Comparison of ENCODE assay signal across 8 cellular contexts in genomic region chr12:8241917-8242622, GRCh38. TPM values are rescaled to one million over a fixed set of nuclear protein-coding genes. Genes with fewer than 3 reads are reported as not detected.
A peak's percentile ranks its signal among the peaks of the same experiment; 100 is the strongest.
DNase-seq lines count a peak whose midpoint lies in the region; ATAC-seq and TF ChIP-seq lines count a peak whose summit lies in the region.
"Not testable (repeated sequence)": the region's sequence is repeated elsewhere in the genome, so short reads cannot be mapped to it uniquely, and the experiment has no call there.

No MANE protein-coding gene starts in this region.

- peak overlapping the region; percentile 60 for H3K9ac ChIP-seq in IMR-90 (ENCODE audit: low read depth, low read length)

- peak overlapping the region; percentile 22 to 96 (median 79) for H3K27ac Mint-ChIP-seq in CD4-positive, alpha-beta memory T cell
- H3K27ac Mint-ChIP-seq in central memory CD8-positive, alpha-beta T cell (ENCODE audit: low read depth): peak overlapping the region; percentile 84
- peak overlapping the region in 2 of 3 experiments; percentile 26 to 91 for H3K27ac Mint-ChIP-seq in nephron

- intact Hi-C loops in CD4-positive, alpha-beta memory T cell (cut with micrococcal nuclease): loop anchor here (2.0 to 10.0 kb wide), 2 partner anchors 215 to 1973 kb away; partner anchors contain the start of gene GABARAPL1
- intact Hi-C loops in IMR-90 (cut with micrococcal nuclease); Panc1 (cut with micrococcal nuclease; ENCODE audit: unreplicated experiment); right cardiac atrium (cut with DNase I): not testable (repeated sequence)

- H3K27ac ChIP-seq in CD4-positive, alpha-beta memory T cell (ENCODE audit: low read depth, low read length): peak overlapping the region; percentile 47
- H3K27ac ChIP-seq in IMR-90 (ENCODE audit: insufficient read depth, low read length): peak overlapping the region; percentile 99
- not testable (repeated sequence) for H3K27ac ChIP-seq in Panc1 (ENCODE audit: low read length); right cardiac atrium (ENCODE audit: low read length)

- 0% methylated on average over 7 of the region's 20 CpGs; no CpG with 5 or more reads in 1 of the 2 experiments for WGBS in IMR-90 (ENCODE audit: extremely low coverage in 2 of 2, insufficient read length in 1 of 2), 2 experiments
- WGBS in right cardiac atrium: 9% methylated on average over 19 of the region's 20 CpGs

- peak overlapping the region; percentile 98 for H2BK5ac ChIP-seq in IMR-90 (ENCODE audit: low read depth, low read length, poor library complexity, severe bottlenecking)

- H4K5ac ChIP-seq in IMR-90 (ENCODE audit: low read depth, low read length): peak overlapping the region; percentile 80

- peaks cover 6 to 32% (median 8%) of the 10 kb centered on the region in 4 donors for H3K4me1 Mint-ChIP-seq in CD4-positive, alpha-beta memory T cell
- peaks cover 12% of the 10 kb centered on the region for H3K4me1 Mint-ChIP-seq in central memory CD8-positive, alpha-beta T cell
- peaks cover 10% of the 10 kb centered on the region for H3K4me1 Mint-ChIP-seq in nephron

- H3K9me3 Mint-ChIP-seq in CD4-positive, alpha-beta memory T cell; central memory CD8-positive, alpha-beta T cell; nephron: not testable (repeated sequence)

- not testable (repeated sequence) for H3K36me3 Mint-ChIP-seq in CD4-positive, alpha-beta memory T cell; nephron (ENCODE audit: low read depth)
- peaks cover 14% of the 10 kb centered on the region for H3K36me3 Mint-ChIP-seq in central memory CD8-positive, alpha-beta T cell (ENCODE audit: insufficient read depth)

- TF ChIP-seq CTCF in IMR-90 (conservative IDR thresholded peaks at IDR 0.05; ENCODE audit: low read depth, low read length); Panc1 (IDR thresholded peaks at IDR 0.05); nephron (IDR thresholded peaks at IDR 0.05; ENCODE audit: unreplicated experiment in 3 of 3): not testable (repeated sequence)

- H2BK15ac ChIP-seq in IMR-90 (ENCODE audit: low read depth, low read length): peak overlapping the region; percentile 2; the same call in 1 of the 3 replicates

- H3K27me3 Mint-ChIP-seq in CD4-positive, alpha-beta memory T cell; central memory CD8-positive, alpha-beta T cell; nephron (ENCODE audit: low read depth): not testable (repeated sequence)

- peak overlapping the region; percentile 38 for H2BK20ac ChIP-seq in IMR-90 (ENCODE audit: low read depth, low read length)

- H3K56ac ChIP-seq in IMR-90 (ENCODE audit: extremely low read depth, insufficient read depth, low read length): peak overlapping the region; percentile 76

- TF ChIP-seq POLR2A in IMR-90 (IDR thresholded peaks at IDR 0.05; ENCODE audit: low read depth, low read length): not testable (repeated sequence)

- BruUV-seq in IMR-90 (replicated peaks; lab: Mats Ljungman, UMichigan); Panc1 (replicated peaks; lab: Mats Ljungman, UMichigan): not testable (repeated sequence)

- in situ Hi-C loops in IMR-90 (cut with MboI; ENCODE audit: low sequenced_read_pairs); Panc1 (cut with HindIII; ENCODE audit: low pct_unique_long_range_greater_than_20kb, low sequenced_read_pairs): not testable (repeated sequence)

- not testable (repeated sequence) for H3K9me3 ChIP-seq in CD4-positive, alpha-beta memory T cell (ENCODE audit: control insufficient read depth in 1 of 2, low read length in 2 of 2); IMR-90 (ENCODE audit: control insufficient read depth, insufficient read depth, low read length); Panc1 (ENCODE audit: control insufficient read depth, insufficient read depth, low read depth, low read length); right cardiac atrium (ENCODE audit: control insufficient read depth, low read length)

- POLR2A ChIA-PET in CD4-positive, alpha-beta memory T cell (lab: Charles Lee; ENCODE audit: partially characterized antibody): interaction anchor here (1.6 kb wide), 1 partner anchor 215 kb away, joined by 7 read pairs; no protein-coding TSS in a partner anchor
- POLR2A ChIA-PET in IMR-90 (lab: Charles Lee; ENCODE audit: unreplicated experiment); Panc1 (lab: Charles Lee): not testable (repeated sequence)

- not testable (repeated sequence) for H3K27me3 ChIP-seq in CD4-positive, alpha-beta memory T cell (ENCODE audit: insufficient read depth, low read length); IMR-90 (ENCODE audit: control insufficient read depth, insufficient read depth, low read length); Panc1 (ENCODE audit: control insufficient read depth, insufficient read depth, low read length); right cardiac atrium (ENCODE audit: control insufficient read depth, insufficient read depth)

- H3K4me1 ChIP-seq in CD4-positive, alpha-beta memory T cell (ENCODE audit: insufficient read depth, low read length); IMR-90 (ENCODE audit: control insufficient read depth, insufficient read depth, low read length); Panc1 (ENCODE audit: control insufficient read depth, insufficient read depth, low read length); right cardiac atrium (ENCODE audit: control insufficient read depth, insufficient read depth, low read length): not testable (repeated sequence)

- not testable (repeated sequence) for H4K20me1 ChIP-seq in IMR-90 (ENCODE audit: insufficient read depth, low read length)

- not testable (repeated sequence) for TF ChIP-seq RAD21 in IMR-90 (IDR thresholded peaks at IDR 0.05; ENCODE audit: low read length)

- peak overlapping the region; percentile 42 to 54 for H3K4me3 ChIP-seq in CD4-positive, alpha-beta memory T cell (ENCODE audit: low read length in 2 of 2)
- H3K4me3 ChIP-seq in IMR-90 (ENCODE audit: insufficient read depth, low read depth, low read length) (peak overlapping the region; percentile 50), Panc1 (ENCODE audit: low read depth in 2 of 2, low read length in 2 of 2) (peak overlapping the region; percentile 48 to 52), right cardiac atrium (ENCODE audit: low read length) (peak overlapping the region; percentile 56)

- DNase-seq in CD4-positive, alpha-beta memory T cell: peak; percentile 6 to 51 (median 28)
- DNase-seq in IMR-90 (peak; percentile 35), right cardiac atrium (peak in 1 of 3 donors; percentile 67)
- not testable (repeated sequence) for DNase-seq in Panc1 (ENCODE audit: low read depth, low spot score); central memory CD8-positive, alpha-beta T cell (ENCODE audit: low spot score in 2 of 2)
- DNase-seq in activated CD8-positive, alpha-beta memory T cell treated with anti-CD3 and anti-CD28 coated beads for 24 hours: peak; percentile 72
- peak; percentile 47 for DNase-seq in stimulated activated naive CD8-positive, alpha-beta T cell treated with anti-CD3 and anti-CD28 coated beads, Interleukin-15, Interleukin-2, amounts not matched to agents 100 U/mL and 50 U/mL, for 24 hours

- peak overlapping the region; percentile 86 for H3K23ac ChIP-seq in IMR-90 (ENCODE audit: low read depth, low read length)

- peak overlapping the region; percentile 87 for H2AK9ac ChIP-seq in IMR-90 (replicated peaks; ENCODE audit: low read depth, low read length, poor library complexity)

- not testable (repeated sequence) for ATAC-seq in IMR-90 (ENCODE audit: low read depth); Panc1; central memory CD8-positive, alpha-beta T cell (replicated peaks; ENCODE audit: extremely low read depth, poor library complexity, severe bottlenecking); right cardiac atrium; stimulated activated naive CD8-positive, alpha-beta T cell treated with anti-CD3 and anti-CD28 coated beads, Interleukin-15, Interleukin-2, amounts not matched to agents 100 U/mL and 50 U/mL, for 24 hours

- peak overlapping the region; percentile 59 for H3K18ac ChIP-seq in IMR-90 (ENCODE audit: low read depth, low read length)

- CTCF ChIA-PET in CD4-positive, alpha-beta memory T cell (lab: Charles Lee; ENCODE audit: partially characterized antibody); IMR-90 (lab: Yijun Ruan, JAX); Panc1 (lab: Charles Lee): not testable (repeated sequence)

- H2BK120ac ChIP-seq in IMR-90 (ENCODE audit: low read depth, low read length): peak overlapping the region; percentile 87

- H4K8ac ChIP-seq in IMR-90 (ENCODE audit: low read depth in 2 of 2, low read length in 2 of 2): peak overlapping the region; percentile 87 to 92

- peak overlapping the region; percentile 97 for H3K4me2 ChIP-seq in IMR-90 (ENCODE audit: low read depth, low read length)

- peak overlapping the region; percentile 92 for H3K14ac ChIP-seq in IMR-90 (replicated peaks; ENCODE audit: low read depth, low read length)

- not testable (repeated sequence) for H3K36me3 ChIP-seq in CD4-positive, alpha-beta memory T cell (ENCODE audit: insufficient read depth, low read length); IMR-90 (ENCODE audit: control insufficient read depth, insufficient read depth, low read length); Panc1 (ENCODE audit: control insufficient read depth, insufficient read depth, low read length)

- H3K4ac ChIP-seq in IMR-90 (ENCODE audit: low read depth, low read length): peak overlapping the region; percentile 90

- H3K9me1 ChIP-seq in IMR-90 (ENCODE audit: insufficient read depth, low read length): not testable (repeated sequence)

- dilution Hi-C loops in IMR-90 (cut with HindIII; ENCODE audit: low sequenced_read_pairs, unreplicated experiment): not testable (repeated sequence)

- peak overlapping the region; percentile 81 for H2AFZ ChIP-seq in IMR-90 (replicated peaks; ENCODE audit: low read length, poor library complexity)

- peak overlapping the region; percentile 96 for H4K91ac ChIP-seq in IMR-90 (ENCODE audit: insufficient read depth, low read depth, low read length)

- H2AK5ac ChIP-seq in IMR-90 (ENCODE audit: low read depth, low read length): peak overlapping the region; percentile 78

- peak overlapping the region; percentile 80 to 99 (median 84) for H3K4me3 Mint-ChIP-seq in CD4-positive, alpha-beta memory T cell
- H3K4me3 Mint-ChIP-seq in central memory CD8-positive, alpha-beta T cell: peak overlapping the region; percentile 86
- peak overlapping the region; percentile 91 to 95 (median 95) for H3K4me3 Mint-ChIP-seq in nephron

- not testable (repeated sequence) for H3K79me1 ChIP-seq in IMR-90 (ENCODE audit: low read depth in 1 of 2, low read length in 2 of 2)

RNA-seq across cellular contexts. Expression of gene FAM90A1, which starts 14.7 kb away (rescaled TPM):
- total RNA-seq in CD4-positive, alpha-beta memory T cell: not detected
- polyA plus RNA-seq in CD4-positive, alpha-beta memory T cell: under 1 TPM in 1 of 2 donors, not detected in 1; 0.10 TPM
- total RNA-seq in IMR-90 (2012; rRNA removed) (under 0.01 TPM in 1 of 2 replicates, not detected in the other), Panc1 (2021; ENCODE audit: unreplicated experiment) (not detected), right cardiac atrium (under 1 TPM in 3 of 4 donors, not detected in 1; 0.15 to 0.51 (median 0.31) TPM)
- polyA plus RNA-seq in IMR-90 (2012; rRNA removed) (0.09 and 0.11 TPM in 2 replicates), right cardiac atrium (0.07 TPM)
- 0.09 and 0.10 TPM in 2 replicates for polyA plus RNA-seq in IMR-90 (2012; cell fraction: cytosol; rRNA removed)
- 0.28 and 0.30 TPM in 2 replicates for polyA plus RNA-seq in IMR-90 (2012; cell fraction: nucleus; rRNA removed; ENCODE audit: low replicate concordance)
- polyA plus RNA-seq in Panc1 (2012; ENCODE audit: insufficient read length): not detected
